In genomic region chr4:84418032-84418709, GRCh38 we compare ENCODE assay signal across 1 cellular context.
TF ChIP-seq lines count a peak whose summit lies in the region.

No MANE protein-coding gene starts in this region.

TF ChIP-seq in GM23338, 12 proteins besides CTCF, POLR2A, EP300 and RAD21 (continued from another document):
- TF ChIP-seq ZNF462 (CRISPR knock-in tag; IDR thresholded peaks at IDR 0.05) (no peak), ZNF331 (CRISPR knock-in tag; IDR thresholded peaks at IDR 0.05; ENCODE audit: low read depth) (no peak)
